Comparison of ENCODE assay signal across 19 cellular contexts in genomic region chr16:86952769-86953168, GRCh38.
DNase-seq lines count a peak whose midpoint lies in the region; ATAC-seq and TF ChIP-seq lines count a peak whose summit lies in the region.
"Had no signal": no experiment of that assay in that cellular context is flagged by ENCODE, and none has a peak within 500 bp of the region (broad histone marks: within the 10 kb centered on the region; RNA-seq: fewer than 3 reads in every experiment).

No MANE protein-coding gene starts in this region.

- DNase-seq in MG63 (peak; percentile 13), amniotic epithelial cell (ENCODE audit: low read depth) (peak; percentile 42), posterior cingulate gyrus (no peak), left lung (no peak), activated gamma-delta T cell treated with Interleukin-2 at 50 U/mL for 16 hours (no peak)
- DNase-seq in activated naive CD8-positive, alpha-beta T cell treated with anti-CD3 and anti-CD28 coated beads for 36 hours = no peak
- DNase-seq: activated CD4-positive, alpha-beta T cell treated with anti-CD3 and anti-CD28 coated beads for 36 hours; activated naive CD4-positive, alpha-beta T cell treated with anti-CD3 and anti-CD28 coated beads, Interleukin-2, amount 50 U/mL, for 16 hours; DMS 273 treated with DMSO at 0.1 percent for 48 hours; effector memory CD8-positive, alpha-beta T cell; lower lobe of right lung; NCI-H1092; NCI-H82; retina; T-helper 9 cell had no signal

- peaks cover 8% of the 10 kb centered on the region for H3K27me3 Mint-ChIP-seq in activated naive CD8-positive, alpha-beta T cell treated with anti-CD3 and anti-CD28 coated beads for 36 hours

- H3K9me3 ChIP-seq in BLaER1 treated with 17β-estradiol and CSF1 and Interleukin-3, amounts not matched to agents 10 nM and 100 nM (replicated peaks in 1 of 11) = no peaks in the 10 kb centered on the region; a peak in 3 of 22 replicates
- no peaks in the 10 kb centered on the region for H3K9me3 ChIP-seq in MG63
- no peaks in the 10 kb centered on the region for H3K9me3 ChIP-seq in mesodermal cell (ENCODE audit: control insufficient read depth, low read length)
- H3K9me3 ChIP-seq in left lung = no peaks in the 10 kb centered on the region
- H3K9me3 ChIP-seq: lower lobe of right lung had no signal

- no peak for ATAC-seq in left lung
- ATAC-seq: activated CD4-positive, alpha-beta T cell treated with anti-CD3 and anti-CD28 coated beads for 36 hours; effector memory CD8-positive, alpha-beta T cell; lower lobe of right lung had no signal

- H3K4me3 Mint-ChIP-seq in activated naive CD8-positive, alpha-beta T cell treated with anti-CD3 and anti-CD28 coated beads for 36 hours = no peak overlapping the region
- H3K4me3 Mint-ChIP-seq: activated CD4-positive, alpha-beta T cell treated with anti-CD3 and anti-CD28 coated beads for 36 hours; B cell; effector memory CD8-positive, alpha-beta T cell had no signal

- TF ChIP-seq CTCF in left lung (IDR thresholded peaks at IDR 0.05) = no peak

- H3K4me3 ChIP-seq in BLaER1 treated with 17β-estradiol and CSF1 and Interleukin-3, amounts not matched to agents 10 nM and 100 nM = 0 out of 20 replicates have a peak overlapping the region, but pooled peaks of 1 of the 10 experiments have one; percentile 3
- H3K4me3 ChIP-seq in MG63 (no peak overlapping the region), mesodermal cell (ENCODE audit: extremely low read depth, insufficient read depth, low read length, poor library complexity, severe bottlenecking) (no peak overlapping the region), left lung (no peak overlapping the region)
- H3K4me3 ChIP-seq: lower lobe of right lung had no signal

- H3K9me3 Mint-ChIP-seq in activated naive CD8-positive, alpha-beta T cell treated with anti-CD3 and anti-CD28 coated beads for 36 hours = no peaks in the 10 kb centered on the region
- H3K9me3 Mint-ChIP-seq: effector memory CD8-positive, alpha-beta T cell had no signal

- no peaks in the 10 kb centered on the region for H3K36me3 Mint-ChIP-seq in activated naive CD8-positive, alpha-beta T cell treated with anti-CD3 and anti-CD28 coated beads for 36 hours

- no peak overlapping the region for H3K27ac Mint-ChIP-seq in activated naive CD8-positive, alpha-beta T cell treated with anti-CD3 and anti-CD28 coated beads for 36 hours
- H3K27ac Mint-ChIP-seq: activated CD4-positive, alpha-beta T cell treated with anti-CD3 and anti-CD28 coated beads for 36 hours; B cell; effector memory CD8-positive, alpha-beta T cell had no signal

- H4K20me1 ChIP-seq in BLaER1 treated with 17β-estradiol and CSF1 and Interleukin-3, amounts not matched to agents 10 nM and 100 nM = no peaks in the 10 kb centered on the region

- no peaks in the 10 kb centered on the region for H3K36me3 ChIP-seq in BLaER1 treated with 17β-estradiol and CSF1 and Interleukin-3, amounts not matched to agents 10 nM and 100 nM
- no peaks in the 10 kb centered on the region for H3K36me3 ChIP-seq in MG63
- no peaks in the 10 kb centered on the region for H3K36me3 ChIP-seq in mesodermal cell (ENCODE audit: control insufficient read depth, insufficient read depth, low read length)
- H3K36me3 ChIP-seq in left lung = no peaks in the 10 kb centered on the region
- H3K36me3 ChIP-seq: lower lobe of right lung had no signal

- H3K4me1 ChIP-seq in BLaER1 treated with 17β-estradiol and CSF1 and Interleukin-3, amounts not matched to agents 10 nM and 100 nM = peaks cover 11 to 66% (median 35%) of the 10 kb centered on the region in 10 experiments
- H3K4me1 ChIP-seq in mesodermal cell (ENCODE audit: control insufficient read depth, insufficient read depth, low read length, poor library complexity, severe bottlenecking) = peaks cover 38% of the 10 kb centered on the region
- no peaks in the 10 kb centered on the region for H3K4me1 ChIP-seq in left lung
- H3K4me1 ChIP-seq: foreskin keratinocyte, lower lobe of right lung had no signal

- H3K27ac ChIP-seq in BLaER1 treated with 17β-estradiol and CSF1 and Interleukin-3, amounts not matched to agents 10 nM and 100 nM = peak overlapping the region in 10 of 11 experiments; percentile 65 to 87 (median 74); a peak in 19 of 22 replicates
- peak overlapping the region; percentile 86 for H3K27ac ChIP-seq in mesodermal cell (ENCODE audit: low read depth, low read length, severe bottlenecking)
- no peak overlapping the region for H3K27ac ChIP-seq in left lung
- H3K27ac ChIP-seq: foreskin keratinocyte, lower lobe of right lung had no signal

- intact Hi-C loops in posterior cingulate gyrus (cut with DNase I) = no loop called here
- intact Hi-C loops in left lung (cut with DNase I) = no loop called here

- H3K27me3 ChIP-seq in BLaER1 treated with 17β-estradiol and CSF1 and Interleukin-3, amounts not matched to agents 10 nM and 100 nM = no peaks in the 10 kb centered on the region
- H3K27me3 ChIP-seq in MG63 (no peaks in the 10 kb centered on the region), left lung (peaks cover 0 to 53% of the 10 kb centered on the region in 2 donors)
- H3K27me3 ChIP-seq: foreskin keratinocyte had no signal

- peaks cover 5% of the 10 kb centered on the region for H3K4me1 Mint-ChIP-seq in activated naive CD8-positive, alpha-beta T cell treated with anti-CD3 and anti-CD28 coated beads for 36 hours

- peak overlapping the region in 5 of 11 experiments; percentile 12 to 67 (median 55); a peak in 8 of 22 replicates for H3K9ac ChIP-seq in BLaER1 treated with 17β-estradiol and CSF1 and Interleukin-3, amounts not matched to agents 10 nM and 100 nM

- peak overlapping the region in 9 of 11 experiments; percentile 54 to 87 (median 77); a peak in 18 of 22 replicates for H3K4me2 ChIP-seq in BLaER1 treated with 17β-estradiol and CSF1 and Interleukin-3, amounts not matched to agents 10 nM and 100 nM

Comparison
In these comparisons a context has a peak if more than half of its experiments do, and no peak if none do; other contexts are left out.
1. H3K27ac ChIP-seq: peak in BLaER1 treated with 17β-estradiol and CSF1 and Interleukin-3, amounts not matched to agents 10 nM and 100 nM (10 of 11) and mesodermal cell (single experiment); none in left lung (0 of 2).
2. DNase-seq: peak in MG63 (single experiment) and amniotic epithelial cell (single experiment); none in posterior cingulate gyrus (0 of 10), left lung (0 of 2), activated gamma-delta T cell treated with Interleukin-2 at 50 U/mL for 16 hours (single experiment) and activated naive CD8-positive, alpha-beta T cell treated with anti-CD3 and anti-CD28 coated beads for 36 hours (single experiment).